26 cellular contexts compared by ENCODE assay signal in the genomic region with DNA sequence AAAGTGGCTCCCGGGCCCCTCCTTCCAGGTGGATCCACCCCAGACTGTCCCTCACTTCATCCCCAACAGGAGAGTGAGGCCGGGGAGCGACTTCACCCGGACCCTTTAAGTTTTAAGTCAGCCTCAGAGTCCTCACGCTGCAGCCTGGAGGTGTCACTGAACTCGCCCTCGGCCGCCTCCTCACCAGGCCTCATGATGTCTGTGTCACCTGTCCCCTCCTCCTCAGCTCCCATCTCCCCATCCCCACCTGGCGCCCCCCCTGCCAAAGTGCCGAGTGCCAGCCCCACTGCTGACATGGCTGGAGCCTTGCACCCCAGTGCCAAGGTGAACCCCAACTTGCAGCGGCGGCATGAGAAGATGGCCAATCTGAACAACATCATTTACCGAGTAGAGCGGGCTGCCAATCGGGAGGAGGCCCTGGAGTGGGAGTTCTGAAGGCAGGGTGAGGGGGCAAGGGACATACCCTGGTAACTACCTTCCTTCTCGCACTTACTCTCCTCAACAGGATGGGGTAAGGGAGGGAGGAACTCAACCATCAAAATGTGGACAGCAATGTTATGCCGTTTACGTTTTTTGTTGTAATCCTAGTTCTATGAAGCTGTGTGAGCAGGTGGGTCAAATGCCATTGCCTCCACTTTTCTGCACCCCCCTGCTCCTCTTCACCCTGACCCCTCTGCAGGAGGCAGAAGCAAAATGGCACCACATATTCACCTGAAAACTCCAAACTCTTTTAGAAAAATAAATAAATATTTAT. TPM values are rescaled to one million over a fixed set of nuclear protein-coding genes. Genes with fewer than 3 reads are reported as not detected.
DNase-seq lines count a peak whose midpoint lies in the region; ATAC-seq, FAIRE-seq and TF ChIP-seq lines count a peak whose summit lies in the region.
"Had no signal": no experiment of that assay in that cellular context is flagged by ENCODE, and none has a peak within 500 bp of the region (broad histone marks: within the 10 kb centered on the region; RNA-seq: fewer than 3 reads in every experiment).

No MANE protein-coding gene starts in this region.

- TF ChIP-seq CTCF in heart left ventricle (IDR thresholded peaks at IDR 0.05) (no peak), K562 (IDR thresholded peaks at IDR 0.05 in 2 of 3, conservative IDR thresholded peaks at IDR 0.05 in 1 of 3; ENCODE audit: insufficient read depth in 2 of 3, low read depth in 1 of 3, low read length in 3 of 3) (no peak)

- no peak overlapping the region for H3K4ac ChIP-seq in trophoblast cell (ENCODE audit: low read depth, low read length)

- H3K27ac ChIP-seq in heart left ventricle (no peak overlapping the region), K562 (ENCODE audit: extremely low read depth, low read depth, low read length) (no peak overlapping the region), trophoblast cell (ENCODE audit: low read depth, low read length) (no peak overlapping the region)
- H3K27ac ChIP-seq: 22Rv1; BLaER1 treated with 17β-estradiol and CSF1 and Interleukin-3, amounts not matched to agents 10 nM and 100 nM had no signal

- no peak overlapping the region for H4K91ac ChIP-seq in trophoblast cell (ENCODE audit: low read depth, low read length)

- H4K12ac ChIP-seq in trophoblast cell (ENCODE audit: low read depth, low read length) = no peak overlapping the region

- intact Hi-C loops in Right ventricle myocardium inferior (cut with DNase I) (no loop called here), heart left ventricle (cut with DNase I) (no loop called here), K562 (cut with micrococcal nuclease) (no loop called here)

- H3K9me1 ChIP-seq in K562 (ENCODE audit: control insufficient read depth, insufficient read depth, low read length) = no peaks in the 10 kb centered on the region

- no peak overlapping the region for H3K4me2 ChIP-seq in K562 (ENCODE audit: insufficient read depth, low read length)
- no peak overlapping the region for H3K4me2 ChIP-seq in trophoblast cell (ENCODE audit: low read length)
- H3K4me2 ChIP-seq: BLaER1 treated with 17β-estradiol and CSF1 and Interleukin-3, amounts not matched to agents 10 nM and 100 nM had no signal

- TF ChIP-seq RAD21 in K562 (CRISPR knock-in tag; conservative IDR thresholded peaks at IDR 0.05 in 1 of 2, IDR thresholded peaks at IDR 0.05 in 1 of 2) = no peak

- no peaks in the 10 kb centered on the region for H3K4me1 ChIP-seq in heart left ventricle
- H3K4me1 ChIP-seq in K562 (replicated peaks in 1 of 2; ENCODE audit: control insufficient read depth in 2 of 2, insufficient read depth in 2 of 2, low read length in 2 of 2) = no peaks in the 10 kb centered on the region
- H3K4me1 ChIP-seq in trophoblast cell (ENCODE audit: control insufficient read depth in 1 of 2, insufficient read depth in 2 of 2, low read length in 2 of 2) = no peaks in the 10 kb centered on the region
- H3K4me1 ChIP-seq: BE2C had no signal

- no peak overlapping the region for H2AFZ ChIP-seq in K562 (ENCODE audit: low read depth, low read length)
- no peak overlapping the region for H2AFZ ChIP-seq in trophoblast cell (ENCODE audit: insufficient read depth, low read length, poor library complexity)

- H3K4me1 Mint-ChIP-seq in naive thymus-derived CD8-positive, alpha-beta T cell = no peaks in the 10 kb centered on the region
- H3K4me1 Mint-ChIP-seq: CD14-positive monocyte; CD8-positive, alpha-beta memory T cell had no signal

- H2BK5ac ChIP-seq in trophoblast cell (ENCODE audit: low read depth, low read length, poor library complexity) = no peak overlapping the region

- POLR2A ChIA-PET in K562 (lab: Yijun Ruan, JAX) = interaction anchor here (1.5 kb wide), 1 partner anchor 10 kb away, joined by 3 read pairs; no protein-coding TSS in a partner anchor
- POLR2A ChIA-PET in naive thymus-derived CD8-positive, alpha-beta T cell (lab: Charles Lee) = no interaction called here

- TF ChIP-seq EP300 in K562 (IDR thresholded peaks at IDR 0.05; ENCODE audit: low read length) = no peak

- BruUV-seq in K562 (replicated peaks; lab: Mats Ljungman, UMichigan) = no TSS peak

- H3K14ac ChIP-seq in trophoblast cell (ENCODE audit: low read length) = no peak overlapping the region

- no peak overlapping the region for H2AK5ac ChIP-seq in trophoblast cell (ENCODE audit: low read length)

- no peaks in the 10 kb centered on the region for H3K79me1 ChIP-seq in trophoblast cell (ENCODE audit: low read length)

- no peaks in the 10 kb centered on the region for H3K36me3 Mint-ChIP-seq in naive thymus-derived CD8-positive, alpha-beta T cell

- H3K4me3 Mint-ChIP-seq in naive thymus-derived CD8-positive, alpha-beta T cell = no peak overlapping the region
- H3K4me3 Mint-ChIP-seq: CD14-positive monocyte; CD4-positive, alpha-beta T cell; CD8-positive, alpha-beta memory T cell; HFFc6 had no signal

- H3K4me3 ChIP-seq in heart left ventricle = no peak overlapping the region
- H3K4me3 ChIP-seq in K562 = no peak overlapping the region
- peak overlapping the region; percentile 49 for H3K4me3 ChIP-seq in trophoblast cell (ENCODE audit: low read depth, low read length)
- H3K4me3 ChIP-seq: BLaER1 treated with 17β-estradiol and CSF1 and Interleukin-3, amounts not matched to agents 10 nM and 100 nM; GM12878 had no signal

- no peak overlapping the region for H2BK120ac ChIP-seq in trophoblast cell (ENCODE audit: insufficient read depth, low read length, poor library complexity)

- H3K23ac ChIP-seq in trophoblast cell (ENCODE audit: low read length) = no peak overlapping the region

- H3K27me3 ChIP-seq in heart left ventricle = no peaks in the 10 kb centered on the region
- peaks cover 2 to 20% of the 10 kb centered on the region in 2 experiments; a peak in 3 of 5 replicates for H3K27me3 ChIP-seq in K562 (ENCODE audit: control insufficient read depth in 2 of 2, insufficient read depth in 2 of 2, low read length in 2 of 2)
- no peaks in the 10 kb centered on the region for H3K27me3 ChIP-seq in trophoblast cell (ENCODE audit: insufficient read depth, low read length)
- H3K27me3 ChIP-seq: BE2C; BLaER1 treated with 17β-estradiol and CSF1 and Interleukin-3, amounts not matched to agents 10 nM and 100 nM had no signal

- H3K9me3 Mint-ChIP-seq in naive thymus-derived CD8-positive, alpha-beta T cell = peaks cover 0 to 23% (median 9%) of the 10 kb centered on the region in 9 donors

- no peaks in the 10 kb centered on the region for H4K20me1 ChIP-seq in K562 (replicated peaks; ENCODE audit: control insufficient read depth, insufficient read depth, low read length)
- H4K20me1 ChIP-seq: BLaER1 treated with 17β-estradiol and CSF1 and Interleukin-3, amounts not matched to agents 10 nM and 100 nM had no signal

- no peak overlapping the region for H3K18ac ChIP-seq in trophoblast cell (ENCODE audit: low read length)

- no peak overlapping the region for H4K8ac ChIP-seq in trophoblast cell (ENCODE audit: low read depth, low read length)

- H3K79me2 ChIP-seq in K562 (ENCODE audit: control insufficient read depth, insufficient read depth, low read length) (no peaks in the 10 kb centered on the region), trophoblast cell (ENCODE audit: control insufficient read depth, insufficient read depth, low read length, poor library complexity) (no peaks in the 10 kb centered on the region)

- H3K27ac Mint-ChIP-seq in naive thymus-derived CD8-positive, alpha-beta T cell = no peak overlapping the region
- H3K27ac Mint-ChIP-seq: CD14-positive monocyte; CD4-positive, alpha-beta T cell; CD8-positive, alpha-beta memory T cell; HFFc6 had no signal

- no peak for FAIRE-seq in K562 (lab: Jason Lieb, UNC)
- FAIRE-seq: A204.1, D721Med, GM12878, GM19239, H54 had no signal

- H3K9ac ChIP-seq in K562 (ENCODE audit: insufficient read depth in 1 of 2, low read depth in 2 of 2, low read length in 2 of 2) (no peak overlapping the region), trophoblast cell (ENCODE audit: low read length) (no peak overlapping the region)
- H3K9ac ChIP-seq: BLaER1 treated with 17β-estradiol and CSF1 and Interleukin-3, amounts not matched to agents 10 nM and 100 nM had no signal

- ATAC-seq in Right ventricle myocardium inferior = no peak
- no peak for ATAC-seq in heart left ventricle
- no peak for ATAC-seq in K562
- ATAC-seq in HG02571 (IDR thresholded peaks at IDR 0.05; ENCODE audit: unreplicated experiment) = no peak
- ATAC-seq in naive thymus-derived CD8-positive, alpha-beta T cell = no peak
- ATAC-seq: GM12878 had no signal

- no peak for TF ChIP-seq POLR2A in heart left ventricle (IDR thresholded peaks at IDR 0.05)
- TF ChIP-seq POLR2A in K562 (conservative IDR thresholded peaks at IDR 0.05) = no peak

- H2BK12ac ChIP-seq in trophoblast cell (ENCODE audit: low read length) = no peak overlapping the region

- CTCF ChIA-PET in K562 (lab: Yijun Ruan, JAX; ENCODE audit: low intra/inter-chr PET ratio) = no interaction called here

- H3K27me3 Mint-ChIP-seq in naive thymus-derived CD8-positive, alpha-beta T cell = peaks cover 0 to 2% (median 0%) of the 10 kb centered on the region in 5 donors
- H3K27me3 Mint-ChIP-seq: CD4-positive, alpha-beta T cell had no signal

- H3K36me3 ChIP-seq in heart left ventricle (no peaks in the 10 kb centered on the region), K562 (ENCODE audit: control insufficient read depth, insufficient read depth, low read length) (no peaks in the 10 kb centered on the region), trophoblast cell (ENCODE audit: control insufficient read depth in 1 of 2, insufficient read depth in 2 of 2, low read length in 2 of 2) (no peaks in the 10 kb centered on the region)
- H3K36me3 ChIP-seq: BE2C had no signal

- DNase-seq in Right ventricle myocardium inferior (ENCODE audit: missing footprints) = peak; percentile 37
- DNase-seq in heart left ventricle = no peak
- no peak for DNase-seq in K562 (ENCODE audit: extremely low read depth in 1 of 4, low spot score in 3 of 4)
- DNase-seq in trophoblast cell = no peak
- DNase-seq in naive thymus-derived CD8-positive, alpha-beta T cell = no peak
- DNase-seq: ACHN; AML-193; BE2C; CD4-positive, alpha-beta T cell; CD8-positive, alpha-beta memory T cell; DMS 273 treated with DMSO at 0.1 percent for 48 hours; DMS79; EL; GDM1; GOT3; HCEC 1CT; HFFc6 had no signal

- WGBS in heart left ventricle, 4 donors = 94 to 98% (median 97%) methylated on average over 18 of the region's 18 CpGs
- 21% methylated on average over 15 of the region's 18 CpGs for WGBS in K562 (ENCODE audit: insufficient coverage, low coverage, missing lambda C conversion rate)
- no CpG with 5 or more reads among the region's 18 CpGs for WGBS in trophoblast cell (ENCODE audit: extremely low coverage, insufficient coverage, insufficient read length)

- in situ Hi-C loops in K562 (cut with MboI) = no loop called here

- H3K9me3 ChIP-seq in heart left ventricle (peaks cover 0 to 21% (median 13%) of the 10 kb centered on the region in 12 donors), K562 (replicated peaks; ENCODE audit: control insufficient read depth, insufficient read depth, low read depth, low read length) (peaks cover 4% of the 10 kb centered on the region; the same call in 1 of the 2 replicates), trophoblast cell (ENCODE audit: insufficient read depth, low read depth, low read length) (peaks cover 18% of the 10 kb centered on the region)
- H3K9me3 ChIP-seq: BE2C had no signal

RNA-seq across cellular contexts. Expression of a gene that starts 20.8 kb away (rescaled TPM):
- total RNA-seq in Right ventricle myocardium inferior = 37.4 TPM
- 10 to 100 TPM; 12.8 to 48.7 (median 23.7) TPM for total RNA-seq in heart left ventricle
- 10 to 100 TPM; 29.5 to 35.1 TPM for polyA plus RNA-seq in heart left ventricle
- 4.2 and 14.8 TPM in 2 replicates for total RNA-seq in K562 (2011; cell fraction: chromatin; rRNA removed; ENCODE audit: low replicate concordance)
- 14.1 and 15.7 TPM in 2 replicates for total RNA-seq in K562 (2011; cell fraction: nucleolus; rRNA removed)
- 6.2 and 8.2 TPM in 2 replicates for total RNA-seq in K562 (2011; cell fraction: nucleoplasm; rRNA removed)
- 6.2 and 8.0 TPM in 2 replicates for total RNA-seq in K562 (2014; rRNA removed)
- 1.3 and 1.5 TPM in 2 replicates for total RNA-seq in K562 (2014; rRNA removed; fragmentation: Illumina TruSeq; extraction: Trizol)
- total RNA-seq in K562 (2015; rRNA removed; fragmentation: Illumina TruSeq; extraction: Trizol) = 3.0 and 3.5 TPM in 2 replicates
- total RNA-seq in K562 (2021) = 8.9 and 12.4 TPM in 2 replicates
- 2.2 and 2.5 TPM in 2 replicates for polyA plus RNA-seq in K562 (2011; rRNA removed)
- polyA plus RNA-seq in K562 (2011; cell fraction: cytosol; rRNA removed) = 2.8 and 8.2 TPM in 2 replicates
- 6.7 and 12.1 TPM in 2 replicates for polyA plus RNA-seq in K562 (2011; cell fraction: nucleus; rRNA removed)
- 6.0 and 7.5 TPM in 2 replicates for polyA plus RNA-seq in K562 (2012)
- polyA plus RNA-seq in K562 (2014; fragmentation: Illumina TruSeq; extraction: Trizol) = 3.4 and 5.7 TPM in 2 replicates
- polyA plus RNA-seq in K562 (2014; fragmentation: Nextera tagmentation; extraction: Ambion mirVana) = under 1 TPM; 0.03 to 0.17 TPM
- polyA plus RNA-seq in K562 (2014; rRNA removed) = 6.9 and 7.2 TPM in 2 replicates
- 0.84 and 1.5 TPM in 2 replicates for polyA minus RNA-seq in K562 (2011; rRNA and poly(A)+ RNA removed)
- polyA minus RNA-seq in K562 (2011; cell fraction: cytosol; rRNA and poly(A)+ RNA removed) = 2.2 and 4.1 TPM in 2 replicates
- 3.6 and 4.3 TPM in 2 replicates for polyA minus RNA-seq in K562 (2011; cell fraction: nucleus; rRNA and poly(A)+ RNA removed)
- polyA plus RNA-seq in trophoblast cell (2013) = 7.2 and 7.5 TPM in 2 replicates
- total RNA-seq in naive thymus-derived CD8-positive, alpha-beta T cell = 1 to 10 TPM; 3.0 to 3.8 TPM
- 1 to 10 TPM in 2 of 3 donors, under 1 TPM in 1; 0.11 to 1.5 (median 1.3) TPM for polyA plus RNA-seq in naive thymus-derived CD8-positive, alpha-beta T cell

RNA-seq across cellular contexts. Expression of a gene that starts 57.7 kb away (rescaled TPM):
- 43.7 TPM for total RNA-seq in Right ventricle myocardium inferior
- total RNA-seq in heart left ventricle = 10 to 100 TPM; 35.8 to 76.7 (median 40.3) TPM
- polyA plus RNA-seq in heart left ventricle = 10 to 100 TPM; 11.3 to 16.8 TPM
- 50.2 and 69.6 TPM in 2 replicates for total RNA-seq in K562 (2011; cell fraction: chromatin; rRNA removed; ENCODE audit: low replicate concordance)
- 38.4 and 40.4 TPM in 2 replicates for total RNA-seq in K562 (2011; cell fraction: nucleolus; rRNA removed)
- total RNA-seq in K562 (2011; cell fraction: nucleoplasm; rRNA removed) = 52.1 and 86.9 TPM in 2 replicates
- 46.7 and 52.0 TPM in 2 replicates for total RNA-seq in K562 (2014; rRNA removed)
- 37.4 and 46.7 TPM in 2 replicates for total RNA-seq in K562 (2014; rRNA removed; fragmentation: Illumina TruSeq; extraction: Trizol)
- 22.9 and 23.4 TPM in 2 replicates for total RNA-seq in K562 (2015; rRNA removed; fragmentation: Illumina TruSeq; extraction: Trizol)
- total RNA-seq in K562 (2021) = 63.8 and 75.3 TPM in 2 replicates
- 28.2 and 32.5 TPM in 2 replicates for polyA plus RNA-seq in K562 (2011; rRNA removed)
- 33.3 and 57.9 TPM in 2 replicates for polyA plus RNA-seq in K562 (2011; cell fraction: cytosol; rRNA removed)
- 25.5 and 39.5 TPM in 2 replicates for polyA plus RNA-seq in K562 (2011; cell fraction: nucleus; rRNA removed)
- 29.2 and 33.2 TPM in 2 replicates for polyA plus RNA-seq in K562 (2012)
- polyA plus RNA-seq in K562 (2014; fragmentation: Illumina TruSeq; extraction: Trizol) = 59.9 and 64.4 TPM in 2 replicates
- polyA plus RNA-seq in K562 (2014; fragmentation: Nextera tagmentation; extraction: Ambion mirVana) = 10 to 100 TPM; 10.8 to 14.3 TPM
- 38.6 and 41.3 TPM in 2 replicates for polyA plus RNA-seq in K562 (2014; rRNA removed)
- 22.2 and 28.8 TPM in 2 replicates for polyA minus RNA-seq in K562 (2011; rRNA and poly(A)+ RNA removed)
- 40.8 and 46.0 TPM in 2 replicates for polyA minus RNA-seq in K562 (2011; cell fraction: cytosol; rRNA and poly(A)+ RNA removed)
- 10.2 and 14.4 TPM in 2 replicates for polyA minus RNA-seq in K562 (2011; cell fraction: nucleus; rRNA and poly(A)+ RNA removed)
- polyA plus RNA-seq in trophoblast cell (2013) = 5.1 and 5.4 TPM in 2 replicates
- 10 to 100 TPM; 12.5 to 12.8 TPM for total RNA-seq in naive thymus-derived CD8-positive, alpha-beta T cell
- polyA plus RNA-seq in naive thymus-derived CD8-positive, alpha-beta T cell = 1 to 10 TPM; 2.1 to 5.3 (median 3.2) TPM
